1 cellular context compared by ENCODE assay signal in genomic region chr1:7554343-7555270, GRCh38.
TF ChIP-seq lines count a peak whose summit lies in the region.

No MANE protein-coding gene starts in this region.

TF ChIP-seq in IMR-90, 13 proteins besides CTCF, POLR2A, EP300 and RAD21 (continued from another document):
- no peak for TF ChIP-seq MAFK (IDR thresholded peaks at IDR 0.05; ENCODE audit: low read depth, low read length)
- TF ChIP-seq SMC3 (IDR thresholded peaks at IDR 0.05; ENCODE audit: low read depth, low read length): no peak
